In genomic region chr4:1030559-1030958, GRCh38 we compare ENCODE assay signal across 26 cellular contexts. TPM values are rescaled to one million over a fixed set of nuclear protein-coding genes. Genes with fewer than 3 reads are reported as not detected.
DNase-seq lines count a peak whose midpoint lies in the region; ATAC-seq and TF ChIP-seq lines count a peak whose summit lies in the region.
"Had no signal": no experiment of that assay in that cellular context is flagged by ENCODE, and none has a peak within 500 bp of the region (broad histone marks: within the 10 kb centered on the region; RNA-seq: fewer than 3 reads in every experiment).

No MANE protein-coding gene starts in this region.

- no peaks in the 10 kb centered on the region for H3K9me3 ChIP-seq in OCI-LY7 (ENCODE audit: low read length)
- H3K9me3 ChIP-seq: breast epithelium, thoracic aorta had no signal

- H3K9me2 ChIP-seq in GM23338 (ENCODE audit: insufficient read depth) = no peaks in the 10 kb centered on the region
- H3K9me2 ChIP-seq in OCI-LY7 (ENCODE audit: insufficient read depth, low read length) = no peaks in the 10 kb centered on the region

- TF ChIP-seq CTCF in GM23338 (conservative IDR thresholded peaks at IDR 0.05; ENCODE audit: low read depth in 2 of 2) (no peak), OCI-LY7 (conservative IDR thresholded peaks at IDR 0.05; ENCODE audit: low read length) (no peak), neural crest cell (conservative IDR thresholded peaks at IDR 0.05) (no peak)

- DNase-seq in GM23338 (ENCODE audit: low spot score) (no peak), OCI-LY7 (ENCODE audit: low spot score) (peak; percentile 20), neural crest cell (ENCODE audit: low read depth, low spot score) (no peak), T-helper 9 cell (no peak), D341Med (ENCODE audit: low spot score) (no peak)
- DNase-seq: activated CD4-positive, alpha-beta T cell treated with anti-CD3 and anti-CD28 coated beads, Interleukin-2, amount 50 U/mL, for 48 hours; activated CD8-positive, alpha-beta memory T cell treated with anti-CD3 and anti-CD28 coated beads, Interleukin-2, amount 50 U/mL, for 48 hours; activated naive CD4-positive, alpha-beta T cell treated with anti-CD3 and anti-CD28 coated beads, Interleukin-2, amount 50 U/mL, for 16 hours; amniotic stem cell; CD8-positive, alpha-beta T cell; effector CD4-positive, alpha-beta T cell; GM23248; left ventricle myocardium superior; NCI-H1105; NCI-H2029; NCI-H2227 treated with DMSO at 0.1 percent for 48 hours; NCI-H526 treated with DMSO at 0.1 percent for 48 hours; nucleus accumbens; stimulated activated naive CD4-positive, alpha-beta T cell treated with Interleukin-2 at 50 U/mL for 16 hours had no signal

- no peak overlapping the region for H3K27ac ChIP-seq in GM23338 (ENCODE audit: low read depth)
- no peak overlapping the region for H3K27ac ChIP-seq in OCI-LY7 (ENCODE audit: low read depth, low read length, poor library complexity, severe bottlenecking)
- H3K27ac ChIP-seq: breast epithelium, GM23248, RWPE1, thoracic aorta had no signal

- H3K36me3 ChIP-seq in GM23338 (ENCODE audit: insufficient read depth) (no peaks in the 10 kb centered on the region; the same call in 1 of the 2 replicates), OCI-LY7 (ENCODE audit: insufficient read depth, low read length) (no peaks in the 10 kb centered on the region)
- H3K36me3 ChIP-seq: breast epithelium had no signal

- H4K20me1 ChIP-seq in GM23338 (replicated peaks; ENCODE audit: insufficient read depth) (no peaks in the 10 kb centered on the region), OCI-LY7 (ENCODE audit: insufficient read depth, low read length) (no peaks in the 10 kb centered on the region)

- no TSS peak for BruUV-seq in OCI-LY7 (replicated peaks; lab: Mats Ljungman, UMichigan)

- no peaks in the 10 kb centered on the region for H3K27me3 ChIP-seq in GM23338 (ENCODE audit: insufficient read depth)

- intact Hi-C loops in OCI-LY7 (cut with micrococcal nuclease; ENCODE audit: unreplicated experiment) = no loop called here

- peak; percentile 13 for ATAC-seq in GM23338
- no peak for ATAC-seq in GM18502 (IDR thresholded peaks at IDR 0.05; ENCODE audit: poor library complexity, unreplicated experiment)
- ATAC-seq: activated CD4-positive, CD25-positive, alpha-beta regulatory T cell treated with anti-CD3 and anti-CD28 coated beads, Interleukin-2, amount 50 U/mL, for 24 hours; activated T-helper 17 cell treated with anti-CD3 and anti-CD28 coated beads, Interleukin-2, amount 50 U/mL, for 72 hours; CD8-positive, alpha-beta T cell; left ventricle myocardium superior had no signal

- H3K27me3 Mint-ChIP-seq in GM23338 (ENCODE audit: insufficient read depth, low read depth, poor library complexity) (peaks cover 8% of the 10 kb centered on the region), neural crest cell (ENCODE audit: low read depth) (no peaks in the 10 kb centered on the region)
- H3K27me3 Mint-ChIP-seq: activated T-helper 17 cell treated with anti-CD3 and anti-CD28 coated beads, Interleukin-2, amount 50 U/mL, for 72 hours had no signal

- CTCF ChIA-PET in OCI-LY7 (lab: Charles Lee; ENCODE audit: unreplicated experiment) = no interaction called here

- H3K36me3 Mint-ChIP-seq in GM23338 (ENCODE audit: low read depth) (peaks cover 7% of the 10 kb centered on the region), neural crest cell (ENCODE audit: low read depth) (peaks cover 6% of the 10 kb centered on the region)

- H3K4me1 Mint-ChIP-seq in GM23338 (peaks cover 4% of the 10 kb centered on the region; the same call in 1 of the 3 replicates), neural crest cell (peaks cover 16% of the 10 kb centered on the region)
- H3K4me1 Mint-ChIP-seq: activated T-helper 17 cell treated with anti-CD3 and anti-CD28 coated beads, Interleukin-2, amount 50 U/mL, for 72 hours had no signal

- POLR2A ChIA-PET in OCI-LY7 (lab: Charles Lee) = no interaction called here

- H3K27ac Mint-ChIP-seq in GM23338 (no peak overlapping the region), neural crest cell (ENCODE audit: unreplicated experiment) (no peak overlapping the region)
- H3K27ac Mint-ChIP-seq: activated T-helper 17 cell treated with anti-CD3 and anti-CD28 coated beads, Interleukin-2, amount 50 U/mL, for 72 hours; CD8-positive, alpha-beta T cell; T-helper 1 cell treated with Interleukin-12 subunit alpha and Interleukin-12 subunit beta and Interleukin-4 antibody, amounts not matched to agents 30 μg/mL and 1 μg/mL, for 36 hours had no signal

- H3F3A ChIP-seq in GM23338 (replicated peaks; ENCODE audit: low read depth) = no peaks in the 10 kb centered on the region

- no peaks in the 10 kb centered on the region for H3K79me2 ChIP-seq in GM23338 (replicated peaks; ENCODE audit: insufficient read depth)
- H3K79me2 ChIP-seq in OCI-LY7 (ENCODE audit: insufficient read depth, low read depth, low read length) = no peaks in the 10 kb centered on the region

- H3K4me2 ChIP-seq in GM23338 (no peak overlapping the region), OCI-LY7 (ENCODE audit: low read length) (no peak overlapping the region)

- H3K9me3 Mint-ChIP-seq in GM23338 (no peaks in the 10 kb centered on the region), neural crest cell (no peaks in the 10 kb centered on the region)
- H3K9me3 Mint-ChIP-seq: activated T-helper 17 cell treated with anti-CD3 and anti-CD28 coated beads, Interleukin-2, amount 50 U/mL, for 72 hours; CD8-positive, alpha-beta T cell; T-helper 1 cell treated with Interleukin-12 subunit alpha and Interleukin-12 subunit beta and Interleukin-4 antibody, amounts not matched to agents 30 μg/mL and 1 μg/mL, for 36 hours had no signal

- no peak overlapping the region for H3K4me3 ChIP-seq in GM23338
- H3K4me3 ChIP-seq in OCI-LY7 (ENCODE audit: low read depth, low read length, poor library complexity, severe bottlenecking) = no peak overlapping the region
- H3K4me3 ChIP-seq: breast epithelium, GM23248, thoracic aorta had no signal

- H3K4me3 Mint-ChIP-seq in GM23338 (no peak overlapping the region), neural crest cell (peak overlapping the region; percentile 23)
- H3K4me3 Mint-ChIP-seq: activated T-helper 17 cell treated with anti-CD3 and anti-CD28 coated beads, Interleukin-2, amount 50 U/mL, for 72 hours; CD8-positive, alpha-beta T cell; T-helper 1 cell treated with Interleukin-12 subunit alpha and Interleukin-12 subunit beta and Interleukin-4 antibody, amounts not matched to agents 30 μg/mL and 1 μg/mL, for 36 hours had no signal

- H3K4me1 ChIP-seq in GM23338 (ENCODE audit: insufficient read depth) (no peaks in the 10 kb centered on the region), OCI-LY7 (ENCODE audit: insufficient read depth, low read length, poor library complexity, severe bottlenecking) (peaks cover 13% of the 10 kb centered on the region)

- no peak overlapping the region for H2AFZ ChIP-seq in GM23338
- H2AFZ ChIP-seq in OCI-LY7 (ENCODE audit: low read length) = no peak overlapping the region
- H2AFZ ChIP-seq: GM23248 had no signal

TF ChIP-seq in GM23338, 12 proteins besides CTCF, POLR2A, EP300 and RAD21 (continues in another document):
- TF ChIP-seq ZNF331 (CRISPR knock-in tag; IDR thresholded peaks at IDR 0.05; ENCODE audit: low read depth) = no peak
- TF ChIP-seq STAT1 (IDR thresholded peaks at IDR 0.05; ENCODE audit: unreplicated experiment) = no peak

RNA-seq across cellular contexts. Expression of gene FGFRL1, which starts 19.1 kb away (rescaled TPM):
- 28.6 and 35.8 TPM in 2 replicates for total RNA-seq in GM23338 (2014; rRNA removed; shearing (Covaris generic))
- polyA plus RNA-seq in GM23338 (2016; fragmentation: Nextera tagmentation; extraction: Ambion mirVana) = 7.0 and 7.3 TPM in 2 replicates
- total RNA-seq in OCI-LY7 (2014; rRNA removed; shearing (Covaris generic)) = 1.4 and 1.8 TPM in 2 replicates
- total RNA-seq in OCI-LY7 (2022) = 2.7 and 3.1 TPM in 2 replicates
- 54.9 and 58.8 TPM in 2 replicates for total RNA-seq in neural crest cell

RNA-seq across cellular contexts. Expression of gene SLC26A1, which starts 37.4 kb away (rescaled TPM):
- total RNA-seq in GM23338 (2014; rRNA removed; shearing (Covaris generic)) = 0.10 and 0.16 TPM in 2 replicates
- polyA plus RNA-seq in GM23338 (2016; fragmentation: Nextera tagmentation; extraction: Ambion mirVana) = 0.07 and 0.27 TPM in 2 replicates
- not detected in 2 replicates for total RNA-seq in OCI-LY7 (2014; rRNA removed; shearing (Covaris generic))
- 0.30 TPM in 1 of 2 replicates, not detected in the other for total RNA-seq in OCI-LY7 (2022)
- 0.27 and 0.84 TPM in 2 replicates for total RNA-seq in neural crest cell
- total RNA-seq: left ventricle myocardium superior, thoracic aorta had no signal

RNA-seq across cellular contexts. Expression of gene IDUA, which starts 43.7 kb away (rescaled TPM):
- 0.62 and 6.1 TPM in 2 replicates for total RNA-seq in GM23338 (2014; rRNA removed; shearing (Covaris generic))
- 0.80 and 1.3 TPM in 2 replicates for polyA plus RNA-seq in GM23338 (2016; fragmentation: Nextera tagmentation; extraction: Ambion mirVana)
- 9.3 and 15.7 TPM in 2 replicates for total RNA-seq in OCI-LY7 (2014; rRNA removed; shearing (Covaris generic))
- total RNA-seq in OCI-LY7 (2022) = 10.4 and 12.3 TPM in 2 replicates
- total RNA-seq in neural crest cell = 16.4 and 18.0 TPM in 2 replicates

RNA-seq across cellular contexts. Expression of gene DGKQ, which starts 57.2 kb away (rescaled TPM):
- 18.6 and 22.4 TPM in 2 replicates for total RNA-seq in GM23338 (2014; rRNA removed; shearing (Covaris generic))
- polyA plus RNA-seq in GM23338 (2016; fragmentation: Nextera tagmentation; extraction: Ambion mirVana) = 3.4 and 4.0 TPM in 2 replicates
- total RNA-seq in OCI-LY7 (2014; rRNA removed; shearing (Covaris generic)) = 8.6 and 11.3 TPM in 2 replicates
- total RNA-seq in OCI-LY7 (2022) (13.0 and 15.2 TPM in 2 replicates), neural crest cell (15.0 and 15.7 TPM in 2 replicates)
